In the genomic region with DNA sequence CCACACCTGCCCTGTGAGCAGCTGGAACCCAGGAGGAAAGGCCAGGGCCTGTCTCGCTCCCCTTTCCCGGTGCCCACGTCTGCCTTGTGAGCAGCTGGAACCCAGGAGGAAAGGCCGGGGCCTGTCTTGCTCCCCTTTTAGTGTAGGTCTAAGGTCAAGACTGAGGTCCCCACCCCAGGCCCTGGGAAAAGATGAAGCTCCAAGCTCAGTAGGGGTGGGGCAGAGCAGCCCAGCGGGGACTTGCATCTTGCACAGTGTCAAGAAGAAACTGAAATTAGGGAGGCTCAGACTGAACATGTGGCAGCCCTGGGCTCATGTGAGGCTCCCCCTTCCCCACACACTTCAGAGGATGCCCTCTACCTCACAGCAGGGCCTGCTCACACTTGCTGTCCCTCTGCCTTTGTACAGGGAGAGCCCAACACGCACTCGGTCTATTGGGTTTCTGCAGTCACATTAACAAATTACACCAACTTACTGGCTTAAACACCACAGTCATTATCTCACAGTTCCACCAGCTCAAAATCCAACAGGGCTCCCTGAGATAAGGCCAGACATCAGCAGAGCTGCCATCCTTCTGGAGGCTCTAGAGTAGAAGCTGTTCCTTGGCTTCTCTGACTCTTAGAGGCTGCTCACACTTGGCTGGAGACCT, we compare ENCODE assay signal across 13 cellular contexts.
"Had no signal": no experiment of that assay in that cellular context is flagged by ENCODE, and none has a peak within 500 bp of the region (broad histone marks: within the 10 kb centered on the region; RNA-seq: fewer than 3 reads in every experiment).

No MANE protein-coding gene starts in this region.

- ATAC-seq: activated CD8-positive, alpha-beta T cell treated with anti-CD3 and anti-CD28 coated beads for 36 hours had no signal

- H3K4me3 Mint-ChIP-seq: activated CD8-positive, alpha-beta T cell treated with anti-CD3 and anti-CD28 coated beads for 36 hours; T-helper 1 cell treated with Interleukin-12 subunit alpha and Interleukin-12 subunit beta and Interleukin-4 antibody, amounts not matched to agents 30 μg/mL and 1 μg/mL, for 36 hours had no signal

- H3K79me2 ChIP-seq: hepatocyte had no signal

- H3K27me3 Mint-ChIP-seq: activated CD8-positive, alpha-beta T cell treated with anti-CD3 and anti-CD28 coated beads for 36 hours had no signal

- H3K27ac ChIP-seq: epithelial cell of prostate, hepatocyte, neutrophil, thyroid gland, vagina had no signal

- H3K27me3 ChIP-seq: hepatocyte, thyroid gland, vagina had no signal

- H3K4me2 ChIP-seq: hepatocyte, smooth muscle cell had no signal

- DNase-seq: activated CD8-positive, alpha-beta memory T cell treated with anti-CD3 and anti-CD28 coated beads, Interleukin-2, amount 50 U/mL, for 48 hours; activated CD8-positive, alpha-beta T cell treated with anti-CD3 and anti-CD28 coated beads for 36 hours; activated naive CD4-positive, alpha-beta T cell treated with Interleukin-2 at 50 U/mL for 16 hours; central memory CD4-positive, alpha-beta T cell; effector memory CD4-positive, alpha-beta T cell; kidney glomerular epithelial cell; thyroid gland had no signal

- H3K9me3 Mint-ChIP-seq: activated CD8-positive, alpha-beta T cell treated with anti-CD3 and anti-CD28 coated beads for 36 hours; T-helper 1 cell treated with Interleukin-12 subunit alpha and Interleukin-12 subunit beta and Interleukin-4 antibody, amounts not matched to agents 30 μg/mL and 1 μg/mL, for 36 hours had no signal

- H2AFZ ChIP-seq: hepatocyte had no signal

- H3K27ac Mint-ChIP-seq: activated CD8-positive, alpha-beta T cell treated with anti-CD3 and anti-CD28 coated beads for 36 hours; T-helper 1 cell treated with Interleukin-12 subunit alpha and Interleukin-12 subunit beta and Interleukin-4 antibody, amounts not matched to agents 30 μg/mL and 1 μg/mL, for 36 hours had no signal

- H3K9me3 ChIP-seq: neutrophil, thyroid gland had no signal

- H3K4me3 ChIP-seq: hepatocyte, smooth muscle cell, thyroid gland, vagina had no signal
